Comparison of ENCODE assay signal across 8 cellular contexts in genomic region chr14:74493343-74494261, GRCh38. TPM values are rescaled to one million over a fixed set of nuclear protein-coding genes. Genes with fewer than 3 reads are reported as not detected.
DNase-seq lines count a peak whose midpoint lies in the region; ATAC-seq and TF ChIP-seq lines count a peak whose summit lies in the region.

ISCA2 (plus strand) TSS chr14:74493765; CDS start chr14:74493775, 10 bp downstream.

- TF ChIP-seq POLR2A in GM19193 (IDR thresholded peaks at IDR 0.05; ENCODE audit: extremely low read depth, insufficient read depth, insufficient read length) = peak; percentile 78

- DNase-seq in AML-193 (lab: John Stamatoyannopoulos, UW) (peak; percentile 97), NCI-H510A treated with DMSO at 0.1 percent for 48 hours (lab: John Stamatoyannopoulos, UW) (peak; percentile 99), chondrocyte (ENCODE audit: low spot score) (peak; percentile 100), kidney glomerular epithelial cell (lab: John Stamatoyannopoulos, UW) (peak; percentile 98)
- peak; percentile 100 for DNase-seq in activated CD4-positive, alpha-beta T cell treated with anti-CD3 and anti-CD28 coated beads for 24 hours (ENCODE audit: low read depth in 2 of 2)
- DNase-seq in stimulated activated CD4-positive, alpha-beta T cell treated with anti-CD3 and anti-CD28 coated beads, Interleukin-1b, Interleukin-23, amount 100 ng/mL, for 1 hour (ENCODE audit: low read depth in 2 of 2) = peak; percentile 98 to 99

- H3K4me3 Mint-ChIP-seq in chondrocyte (ENCODE audit: unreplicated experiment) = no peak within 1 kb of the TSS

- ATAC-seq in HG03439 (IDR thresholded peaks at IDR 0.05; ENCODE audit: unreplicated experiment) = peak; percentile 88

- H3K4me1 Mint-ChIP-seq in chondrocyte (ENCODE audit: low read depth) = peaks cover 29% of the 10 kb centered on the region

- TF ChIP-seq CTCF in chondrocyte (IDR thresholded peaks at IDR 0.05) = no peak

- H3K9me3 Mint-ChIP-seq in chondrocyte (ENCODE audit: low read depth) = no peaks in the 10 kb centered on the region

- no peaks in the 10 kb centered on the region for H3K27me3 Mint-ChIP-seq in chondrocyte (ENCODE audit: low read depth)

- H3K27ac Mint-ChIP-seq in chondrocyte (ENCODE audit: unreplicated experiment) = peak within 1 kb of the TSS; percentile 85

- H3K36me3 Mint-ChIP-seq in chondrocyte (ENCODE audit: low read depth) = no peaks in the 10 kb centered on the region

RNA-seq across cellular contexts. Expression of gene ISCA2, which starts in this region (rescaled TPM):
- total RNA-seq in chondrocyte = 16.6 to 18.9 TPM (median 16.9 TPM) in 3 replicates

Comparison
In these comparisons a context has a peak if more than half of its experiments do, and no peak if none do; other contexts are left out.
1. Peak in every context shown above with its lines: DNase-seq and ATAC-seq.